Comparison of ENCODE assay signal across 2 cellular contexts in genomic region chr2:214103199-214104001, GRCh38.
TF ChIP-seq lines count a peak whose summit lies in the region.

No MANE protein-coding gene starts in this region.

TF ChIP-seq in SK-N-SH treated with all-trans-retinoic acid at 6 μM for 48 hours, 23 proteins besides CTCF, POLR2A, EP300 and RAD21 (continued from another document):
- no peak for TF ChIP-seq BACH2 (CRISPR knock-in tag; IDR thresholded peaks at IDR 0.05; ENCODE audit: borderline replicate concordance)
- TF ChIP-seq ISL1 (CRISPR knock-in tag; IDR thresholded peaks at IDR 0.05), result no peak
- TF ChIP-seq POU6F1 (CRISPR knock-in tag; IDR thresholded peaks at IDR 0.05; ENCODE audit: borderline replicate concordance, low read depth), result no peak
- TF ChIP-seq ZFP3 (CRISPR knock-in tag; IDR thresholded peaks at IDR 0.05), result no peak
- TF ChIP-seq TCF4 (CRISPR knock-in tag; IDR thresholded peaks at IDR 0.05; ENCODE audit: borderline replicate concordance), result no peak
- TF ChIP-seq ZFP30 (CRISPR knock-in tag; IDR thresholded peaks at IDR 0.05), result no peak
- no peak for TF ChIP-seq OSR1 (CRISPR knock-in tag; IDR thresholded peaks at IDR 0.05)
- no peak for TF ChIP-seq CSDC2 (CRISPR knock-in tag; IDR thresholded peaks at IDR 0.05)
- no peak for TF ChIP-seq ZNF70 (CRISPR knock-in tag; IDR thresholded peaks at IDR 0.05)
- TF ChIP-seq ARNTL (CRISPR knock-in tag; IDR thresholded peaks at IDR 0.05; ENCODE audit: borderline replicate concordance, low read depth), result no peak
- TF ChIP-seq SNAI2 (CRISPR knock-in tag; IDR thresholded peaks at IDR 0.05), result no peak
- no peak for TF ChIP-seq ESRRG (CRISPR knock-in tag; IDR thresholded peaks at IDR 0.05)
- no peak for TF ChIP-seq PPARA (CRISPR knock-in tag; IDR thresholded peaks at IDR 0.05; ENCODE audit: borderline replicate concordance)
- TF ChIP-seq, protein P1, sequence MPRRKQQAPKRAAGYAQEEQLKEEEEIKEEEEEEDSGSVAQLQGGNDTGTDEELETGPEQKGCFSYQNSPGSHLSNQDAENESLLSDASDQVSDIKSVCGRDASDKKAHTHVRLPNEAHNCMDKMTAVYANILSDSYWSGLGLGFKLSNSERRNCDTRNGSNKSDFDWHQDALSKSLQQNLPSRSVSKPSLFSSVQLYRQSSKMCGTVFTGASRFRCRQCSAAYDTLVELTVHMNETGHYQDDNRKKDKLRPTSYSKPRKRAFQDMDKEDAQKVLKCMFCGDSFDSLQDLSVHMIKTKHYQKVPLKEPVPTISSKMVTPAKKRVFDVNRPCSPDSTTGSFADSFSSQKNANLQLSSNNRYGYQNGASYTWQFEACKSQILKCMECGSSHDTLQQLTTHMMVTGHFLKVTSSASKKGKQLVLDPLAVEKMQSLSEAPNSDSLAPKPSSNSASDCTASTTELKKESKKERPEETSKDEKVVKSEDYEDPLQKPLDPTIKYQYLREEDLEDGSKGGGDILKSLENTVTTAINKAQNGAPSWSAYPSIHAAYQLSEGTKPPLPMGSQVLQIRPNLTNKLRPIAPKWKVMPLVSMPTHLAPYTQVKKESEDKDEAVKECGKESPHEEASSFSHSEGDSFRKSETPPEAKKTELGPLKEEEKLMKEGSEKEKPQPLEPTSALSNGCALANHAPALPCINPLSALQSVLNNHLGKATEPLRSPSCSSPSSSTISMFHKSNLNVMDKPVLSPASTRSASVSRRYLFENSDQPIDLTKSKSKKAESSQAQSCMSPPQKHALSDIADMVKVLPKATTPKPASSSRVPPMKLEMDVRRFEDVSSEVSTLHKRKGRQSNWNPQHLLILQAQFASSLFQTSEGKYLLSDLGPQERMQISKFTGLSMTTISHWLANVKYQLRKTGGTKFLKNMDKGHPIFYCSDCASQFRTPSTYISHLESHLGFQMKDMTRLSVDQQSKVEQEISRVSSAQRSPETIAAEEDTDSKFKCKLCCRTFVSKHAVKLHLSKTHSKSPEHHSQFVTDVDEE (CRISPR knock-in tag; IDR thresholded peaks at IDR 0.05), result no peak
- TF ChIP-seq PATZ1 (CRISPR knock-in tag; IDR thresholded peaks at IDR 0.05; ENCODE audit: borderline replicate concordance), result no peak
- no peak for TF ChIP-seq CREB5 (CRISPR knock-in tag; IDR thresholded peaks at IDR 0.05; ENCODE audit: low read depth)
- no peak for TF ChIP-seq RARB (CRISPR knock-in tag; IDR thresholded peaks at IDR 0.05)
- TF ChIP-seq, protein P2, sequence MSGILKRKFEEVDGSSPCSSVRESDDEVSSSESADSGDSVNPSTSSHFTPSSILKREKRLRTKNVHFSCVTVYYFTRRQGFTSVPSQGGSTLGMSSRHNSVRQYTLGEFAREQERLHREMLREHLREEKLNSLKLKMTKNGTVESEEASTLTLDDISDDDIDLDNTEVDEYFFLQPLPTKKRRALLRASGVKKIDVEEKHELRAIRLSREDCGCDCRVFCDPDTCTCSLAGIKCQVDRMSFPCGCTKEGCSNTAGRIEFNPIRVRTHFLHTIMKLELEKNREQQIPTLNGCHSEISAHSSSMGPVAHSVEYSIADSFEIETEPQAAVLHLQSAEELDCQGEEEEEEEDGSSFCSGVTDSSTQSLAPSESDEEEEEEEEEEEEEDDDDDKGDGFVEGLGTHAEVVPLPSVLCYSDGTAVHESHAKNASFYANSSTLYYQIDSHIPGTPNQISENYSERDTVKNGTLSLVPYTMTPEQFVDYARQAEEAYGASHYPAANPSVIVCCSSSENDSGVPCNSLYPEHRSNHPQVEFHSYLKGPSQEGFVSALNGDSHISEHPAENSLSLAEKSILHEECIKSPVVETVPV (CRISPR knock-in tag; IDR thresholded peaks at IDR 0.05), result no peak
TF ChIP-seq in SK-N-SH treated with all-trans-retinoic acid at 6 μM for 48 hours: peak in this region for 0.

TF ChIP-seq in SK-N-SH, 30 proteins besides CTCF, POLR2A, EP300 and RAD21:
- TF ChIP-seq, protein P3, sequence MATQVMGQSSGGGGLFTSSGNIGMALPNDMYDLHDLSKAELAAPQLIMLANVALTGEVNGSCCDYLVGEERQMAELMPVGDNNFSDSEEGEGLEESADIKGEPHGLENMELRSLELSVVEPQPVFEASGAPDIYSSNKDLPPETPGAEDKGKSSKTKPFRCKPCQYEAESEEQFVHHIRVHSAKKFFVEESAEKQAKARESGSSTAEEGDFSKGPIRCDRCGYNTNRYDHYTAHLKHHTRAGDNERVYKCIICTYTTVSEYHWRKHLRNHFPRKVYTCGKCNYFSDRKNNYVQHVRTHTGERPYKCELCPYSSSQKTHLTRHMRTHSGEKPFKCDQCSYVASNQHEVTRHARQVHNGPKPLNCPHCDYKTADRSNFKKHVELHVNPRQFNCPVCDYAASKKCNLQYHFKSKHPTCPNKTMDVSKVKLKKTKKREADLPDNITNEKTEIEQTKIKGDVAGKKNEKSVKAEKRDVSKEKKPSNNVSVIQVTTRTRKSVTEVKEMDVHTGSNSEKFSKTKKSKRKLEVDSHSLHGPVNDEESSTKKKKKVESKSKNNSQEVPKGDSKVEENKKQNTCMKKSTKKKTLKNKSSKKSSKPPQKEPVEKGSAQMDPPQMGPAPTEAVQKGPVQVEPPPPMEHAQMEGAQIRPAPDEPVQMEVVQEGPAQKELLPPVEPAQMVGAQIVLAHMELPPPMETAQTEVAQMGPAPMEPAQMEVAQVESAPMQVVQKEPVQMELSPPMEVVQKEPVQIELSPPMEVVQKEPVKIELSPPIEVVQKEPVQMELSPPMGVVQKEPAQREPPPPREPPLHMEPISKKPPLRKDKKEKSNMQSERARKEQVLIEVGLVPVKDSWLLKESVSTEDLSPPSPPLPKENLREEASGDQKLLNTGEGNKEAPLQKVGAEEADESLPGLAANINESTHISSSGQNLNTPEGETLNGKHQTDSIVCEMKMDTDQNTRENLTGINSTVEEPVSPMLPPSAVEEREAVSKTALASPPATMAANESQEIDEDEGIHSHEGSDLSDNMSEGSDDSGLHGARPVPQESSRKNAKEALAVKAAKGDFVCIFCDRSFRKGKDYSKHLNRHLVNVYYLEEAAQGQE (IDR thresholded peaks at IDR 0.05; ENCODE audit: low read depth, low read length), result no peak
- TF ChIP-seq FOXM1 (IDR thresholded peaks at IDR 0.05; ENCODE audit: low read depth), result no peak
- TF ChIP-seq RCOR1 (IDR thresholded peaks at IDR 0.05; ENCODE audit: low read length), result no peak
- TF ChIP-seq MEF2A (IDR thresholded peaks at IDR 0.05; ENCODE audit: borderline replicate concordance, low read depth), result no peak
- no peak for TF ChIP-seq RFX5 (IDR thresholded peaks at IDR 0.05; ENCODE audit: low read length)
- TF ChIP-seq ZBTB33 (IDR thresholded peaks at IDR 0.05; ENCODE audit: borderline replicate concordance, low read depth), result no peak
- no peak for TF ChIP-seq GABPA (IDR thresholded peaks at IDR 0.05; ENCODE audit: low read depth)
- no peak for TF ChIP-seq YY1 (IDR thresholded peaks at IDR 0.05; ENCODE audit: low read depth)
